17 cellular contexts compared by ENCODE assay signal in genomic region chrX:49175875-49176274, GRCh38. TPM values are rescaled to one million over a fixed set of nuclear protein-coding genes. Genes with fewer than 3 reads are reported as not detected.
A peak's percentile ranks its signal among the peaks of the same experiment; 100 is the strongest.
DNase-seq lines count a peak whose midpoint lies in the region; ATAC-seq and TF ChIP-seq lines count a peak whose summit lies in the region.
"Had no signal": no experiment of that assay in that cellular context is flagged by ENCODE, and none has a peak within 500 bp of the region (broad histone marks: within the 10 kb centered on the region; RNA-seq: fewer than 3 reads in every experiment).

No MANE protein-coding gene starts in this region.

- H2AFZ ChIP-seq in GM23338, result no peak overlapping the region

- H3K4me3 ChIP-seq in Caco-2 (ENCODE audit: low read depth, low read length) (no peak overlapping the region), Panc1 (ENCODE audit: low read depth in 2 of 2, low read length in 2 of 2) (no peak overlapping the region), colonic mucosa (no peak overlapping the region), GM23338 (no peak overlapping the region)

- CTCF ChIA-PET in Caco-2 (lab: Charles Lee) (no interaction called here), Panc1 (lab: Charles Lee) (no interaction called here)

- H3K36me3 Mint-ChIP-seq in Caco-2 (ENCODE audit: insufficient read depth, unreplicated experiment) (peaks cover 22% of the 10 kb centered on the region), mesothelial cell of epicardium (peaks cover 35% of the 10 kb centered on the region), GM23338 (ENCODE audit: low read depth) (peaks cover 31% of the 10 kb centered on the region)
- H3K36me3 Mint-ChIP-seq in stimulated activated naive B cell treated with anti-CD40 and anti-IgM and Interleukin-4, amounts not matched to agents 10 μg/mL and 1 μg/mL and 100 μg/mL, for 72 hours, result peaks cover 35 to 40% of the 10 kb centered on the region in 2 donors

- no peaks in the 10 kb centered on the region for H3K9me2 ChIP-seq in GM23338 (ENCODE audit: insufficient read depth)

- H3K4me3 Mint-ChIP-seq in Caco-2 (ENCODE audit: unreplicated experiment), result no peak overlapping the region
- H3K4me3 Mint-ChIP-seq in stimulated activated naive B cell treated with anti-CD40 and anti-IgM and Interleukin-4, amounts not matched to agents 10 μg/mL and 1 μg/mL and 100 μg/mL, for 72 hours, result no peak overlapping the region
- no peak overlapping the region for H3K4me3 Mint-ChIP-seq in mesothelial cell of epicardium
- H3K4me3 Mint-ChIP-seq in GM23338, result no peak overlapping the region
- H3K4me3 Mint-ChIP-seq: CD8-positive, alpha-beta T cell; HFFc6 had no signal

- H3K36me3 ChIP-seq in Caco-2 (ENCODE audit: control insufficient read depth, insufficient read depth, low read length) (no peaks in the 10 kb centered on the region), Panc1 (ENCODE audit: control insufficient read depth, insufficient read depth, low read length) (peaks cover 4% of the 10 kb centered on the region; the same call in 1 of the 2 replicates), colonic mucosa (no peaks in the 10 kb centered on the region), GM23338 (ENCODE audit: insufficient read depth) (no peaks in the 10 kb centered on the region)
- H3K36me3 ChIP-seq: BE2C had no signal

- no peaks in the 10 kb centered on the region for H3K27me3 ChIP-seq in Caco-2 (replicated peaks; ENCODE audit: control insufficient read depth, insufficient read depth, low read length)
- no peaks in the 10 kb centered on the region for H3K27me3 ChIP-seq in Panc1 (ENCODE audit: control insufficient read depth, insufficient read depth, low read length)
- H3K27me3 ChIP-seq in colonic mucosa, result no peaks in the 10 kb centered on the region
- peaks cover 27% of the 10 kb centered on the region for H3K27me3 ChIP-seq in GM23338 (ENCODE audit: insufficient read depth)
- H3K27me3 ChIP-seq: BE2C had no signal

- BruUV-seq in Caco-2 (replicated peaks; lab: Mats Ljungman, UMichigan) (no TSS peak), Panc1 (replicated peaks; lab: Mats Ljungman, UMichigan) (no TSS peak)

- H3K4me1 ChIP-seq in Caco-2 (no peaks in the 10 kb centered on the region), Panc1 (ENCODE audit: control insufficient read depth, insufficient read depth, low read length) (peaks cover 35% of the 10 kb centered on the region), colonic mucosa (no peaks in the 10 kb centered on the region), GM23338 (ENCODE audit: insufficient read depth) (no peaks in the 10 kb centered on the region)
- H3K4me1 ChIP-seq: BE2C had no signal

- in situ Hi-C loops in Panc1 (cut with HindIII; ENCODE audit: low pct_unique_long_range_greater_than_20kb, low sequenced_read_pairs), result no loop called here

- H3K9me3 Mint-ChIP-seq in Caco-2 (ENCODE audit: unreplicated experiment) (no peaks in the 10 kb centered on the region), mesothelial cell of epicardium (peaks cover 24% of the 10 kb centered on the region), GM23338 (no peaks in the 10 kb centered on the region; the same call in 2 of the 3 replicates)
- H3K9me3 Mint-ChIP-seq in stimulated activated naive B cell treated with anti-CD40 and anti-IgM and Interleukin-4, amounts not matched to agents 10 μg/mL and 1 μg/mL and 100 μg/mL, for 72 hours, result peaks cover 0 to 7% of the 10 kb centered on the region in 2 donors
- H3K9me3 Mint-ChIP-seq: CD8-positive, alpha-beta T cell; HFFc6 had no signal

- H4K20me1 ChIP-seq in GM23338 (replicated peaks; ENCODE audit: insufficient read depth), result no peaks in the 10 kb centered on the region

- H3K27ac ChIP-seq in Panc1 (ENCODE audit: low read length) (no peak overlapping the region), colonic mucosa (peak overlapping the region; percentile 56), GM23338 (ENCODE audit: low read depth) (no peak overlapping the region)

- no peak overlapping the region for H3K9ac ChIP-seq in colonic mucosa (ENCODE audit: low read depth in 2 of 2, low read length in 2 of 2)

- H3F3A ChIP-seq in GM23338 (replicated peaks; ENCODE audit: low read depth), result no peaks in the 10 kb centered on the region

- no peaks in the 10 kb centered on the region for H3K79me2 ChIP-seq in GM23338 (replicated peaks; ENCODE audit: insufficient read depth)

- H3K9me3 ChIP-seq in Caco-2 (no peaks in the 10 kb centered on the region), Panc1 (ENCODE audit: control insufficient read depth, insufficient read depth, low read depth, low read length) (no peaks in the 10 kb centered on the region), colonic mucosa (no peaks in the 10 kb centered on the region)
- H3K9me3 ChIP-seq: BE2C had no signal

- H3K27me3 Mint-ChIP-seq in Caco-2 (ENCODE audit: insufficient read depth, unreplicated experiment) (no peaks in the 10 kb centered on the region), mesothelial cell of epicardium (ENCODE audit: low read depth) (peaks cover 10% of the 10 kb centered on the region), GM23338 (ENCODE audit: insufficient read depth, low read depth, poor library complexity) (peaks cover 15% of the 10 kb centered on the region)
- H3K27me3 Mint-ChIP-seq in stimulated activated naive B cell treated with anti-CD40 and anti-IgM and Interleukin-4, amounts not matched to agents 10 μg/mL and 1 μg/mL and 100 μg/mL, for 72 hours, result no peaks in the 10 kb centered on the region

- H3K4me1 Mint-ChIP-seq in Caco-2 (ENCODE audit: low read depth, unreplicated experiment), result peaks cover 14% of the 10 kb centered on the region
- H3K4me1 Mint-ChIP-seq in stimulated activated naive B cell treated with anti-CD40 and anti-IgM and Interleukin-4, amounts not matched to agents 10 μg/mL and 1 μg/mL and 100 μg/mL, for 72 hours, result peaks cover 20 to 56% of the 10 kb centered on the region in 2 donors
- peaks cover 8% of the 10 kb centered on the region for H3K4me1 Mint-ChIP-seq in mesothelial cell of epicardium
- peaks cover 14% of the 10 kb centered on the region for H3K4me1 Mint-ChIP-seq in GM23338

- POLR2A ChIA-PET in Caco-2 (lab: Charles Lee) (interaction anchor here (0.5 kb wide), 1 partner anchor 217 kb away, joined by 3 read pairs; no protein-coding TSS in a partner anchor), Panc1 (lab: Charles Lee) (no interaction called here)

- DNase-seq in Caco-2, result no peak
- no peak for DNase-seq in Panc1 (ENCODE audit: low read depth, low spot score)
- no peak for DNase-seq in colonic mucosa
- DNase-seq in stimulated activated naive B cell treated with anti-CD40 and anti-IgM and Interleukin-4, amounts not matched to agents 10 μg/mL and 1 μg/mL and 100 μg/mL, for 72 hours, result no peak
- DNase-seq in A172 (ENCODE audit: low spot score), result no peak
- DNase-seq in mesothelial cell of epicardium (ENCODE audit: low spot score in 2 of 2, unreplicated experiment in 2 of 2), result no peak
- DNase-seq in GM23338 (ENCODE audit: low spot score), result no peak
- DNase-seq: ACHN; CD8-positive, alpha-beta T cell; GF-D8; HFFc6; Kasumi-1; NCI-H1417 treated with DMSO at 0.1 percent for 48 hours; NCI-H2029; NCI-H510A; SIG-M5 had no signal

- H3K27ac Mint-ChIP-seq in Caco-2 (ENCODE audit: unreplicated experiment) (peak overlapping the region; percentile 55), mesothelial cell of epicardium (no peak overlapping the region), GM23338 (no peak overlapping the region)
- peak overlapping the region; percentile 43 for H3K27ac Mint-ChIP-seq in stimulated activated naive B cell treated with anti-CD40 and anti-IgM and Interleukin-4, amounts not matched to agents 10 μg/mL and 1 μg/mL and 100 μg/mL, for 72 hours
- H3K27ac Mint-ChIP-seq: CD8-positive, alpha-beta T cell; HFFc6 had no signal

- H3K4me2 ChIP-seq in GM23338, result no peak overlapping the region

- ATAC-seq in Panc1 (no peak), GM23338 (no peak)
- no peak for ATAC-seq in stimulated activated naive B cell treated with anti-CD40 and anti-IgM and Interleukin-4, amounts not matched to agents 10 μg/mL and 1 μg/mL and 100 μg/mL, for 72 hours (replicated peaks)
- ATAC-seq: CD8-positive, alpha-beta T cell had no signal

- intact Hi-C loops in Caco-2 (cut with micrococcal nuclease; ENCODE audit: unreplicated experiment), result loop anchor here (10.0 kb wide), 1 partner anchor 59 kb away; the partner anchor contains the start of genes CACNA1F and CCDC22
- intact Hi-C loops in Panc1 (cut with micrococcal nuclease; ENCODE audit: unreplicated experiment), result no loop called here
- intact Hi-C loops in colonic mucosa (cut with DNase I), result no loop called here

- no peak for TF ChIP-seq CTCF in Caco-2 (IDR thresholded peaks at IDR 0.05; ENCODE audit: insufficient read depth in 1 of 2, low read depth in 1 of 2, low read length in 1 of 2, severe bottlenecking in 1 of 2, unreplicated experiment in 1 of 2)
- TF ChIP-seq CTCF in Panc1 (IDR thresholded peaks at IDR 0.05), result 0 out of 2 replicates have a peak, but pooled peaks have one; percentile 0
- no peak for TF ChIP-seq CTCF in colonic mucosa (IDR thresholded peaks at IDR 0.05)
- TF ChIP-seq CTCF in mesothelial cell of epicardium (IDR thresholded peaks at IDR 0.05; ENCODE audit: unreplicated experiment), result no peak
- no peak for TF ChIP-seq CTCF in GM23338 (conservative IDR thresholded peaks at IDR 0.05; ENCODE audit: low read depth in 2 of 2)

RNA-seq across cellular contexts. Expression of gene PLP2, which starts 4.2 kb away (rescaled TPM):
- 54.2 and 73.9 TPM in 2 replicates for total RNA-seq in Caco-2 (2022)
- 293 TPM for total RNA-seq in Panc1 (2021; ENCODE audit: unreplicated experiment)
- polyA plus RNA-seq in Panc1 (2012; ENCODE audit: insufficient read length), result 305 TPM
- total RNA-seq in colonic mucosa, result 100 to 1,000 TPM; 157 to 227 TPM
- 70.3 and 80.8 TPM in 2 replicates for total RNA-seq in A172 (2014; rRNA removed; shearing (Covaris generic))
- 37.5 to 38.1 TPM (median 37.8 TPM) in 3 replicates for total RNA-seq in mesothelial cell of epicardium
- 1.6 and 3.4 TPM in 2 replicates for total RNA-seq in GM23338 (2014; rRNA removed; shearing (Covaris generic))
- 9.5 and 10.1 TPM in 2 replicates for polyA plus RNA-seq in GM23338 (2016; fragmentation: Nextera tagmentation; extraction: Ambion mirVana)

RNA-seq across cellular contexts. Expression of gene PRICKLE3, which starts 10.3 kb away (rescaled TPM):
- total RNA-seq in Caco-2 (2022) (8.4 and 10.9 TPM in 2 replicates), Panc1 (2021; ENCODE audit: unreplicated experiment) (40.1 TPM), colonic mucosa (10 to 100 TPM; 16.7 to 25.5 TPM), mesothelial cell of epicardium (11.9 to 13.5 TPM (median 13.4 TPM) in 3 replicates)
- 53.3 TPM for polyA plus RNA-seq in Panc1 (2012; ENCODE audit: insufficient read length)
- total RNA-seq in A172 (2014; rRNA removed; shearing (Covaris generic)), result 2.8 and 2.9 TPM in 2 replicates
- 13.7 and 21.4 TPM in 2 replicates for total RNA-seq in GM23338 (2014; rRNA removed; shearing (Covaris generic))
- polyA plus RNA-seq in GM23338 (2016; fragmentation: Nextera tagmentation; extraction: Ambion mirVana), result 4.7 and 5.2 TPM in 2 replicates

RNA-seq across cellular contexts. Expression of gene MAGIX, which starts 13.3 kb away (rescaled TPM):
- 1.5 and 2.1 TPM in 2 replicates for total RNA-seq in Caco-2 (2022)
- 3.8 TPM for total RNA-seq in Panc1 (2021; ENCODE audit: unreplicated experiment)
- 5.1 TPM for polyA plus RNA-seq in Panc1 (2012; ENCODE audit: insufficient read length)
- total RNA-seq in colonic mucosa, result 10 to 100 TPM in 1 of 2 donors, 1 to 10 TPM in 1; 4.3 to 14.7 TPM
- 0.36 and 1.8 TPM in 2 replicates for total RNA-seq in A172 (2014; rRNA removed; shearing (Covaris generic))
- 6.3 to 7.1 TPM (median 6.4 TPM) in 3 replicates for total RNA-seq in mesothelial cell of epicardium
- 0.83 and 2.1 TPM in 2 replicates for total RNA-seq in GM23338 (2014; rRNA removed; shearing (Covaris generic))
- polyA plus RNA-seq in GM23338 (2016; fragmentation: Nextera tagmentation; extraction: Ambion mirVana), result 0.66 and 1.6 TPM in 2 replicates

RNA-seq across cellular contexts. Expression of gene SYP, which starts 24.1 kb away (rescaled TPM):
- 18.3 and 23.3 TPM in 2 replicates for total RNA-seq in Caco-2 (2022)
- total RNA-seq in Panc1 (2021; ENCODE audit: unreplicated experiment), result 12.4 TPM
- 19.9 TPM for polyA plus RNA-seq in Panc1 (2012; ENCODE audit: insufficient read length)
- total RNA-seq in colonic mucosa, result 1 to 10 TPM; 6.4 to 7.4 TPM
- 0.05 and 0.48 TPM in 2 replicates for total RNA-seq in A172 (2014; rRNA removed; shearing (Covaris generic))
- total RNA-seq in mesothelial cell of epicardium, result 0.27 to 0.33 TPM (median 0.32 TPM) in 3 replicates
- 7.3 and 9.1 TPM in 2 replicates for total RNA-seq in GM23338 (2014; rRNA removed; shearing (Covaris generic))
- 2.5 and 3.7 TPM in 2 replicates for polyA plus RNA-seq in GM23338 (2016; fragmentation: Nextera tagmentation; extraction: Ambion mirVana)

RNA-seq across cellular contexts. Expression of gene GPKOW, which starts 52.3 kb away (rescaled TPM):
- total RNA-seq in Caco-2 (2022), result 25.4 and 25.6 TPM in 2 replicates
- 28.0 TPM for total RNA-seq in Panc1 (2021; ENCODE audit: unreplicated experiment)
- 38.7 TPM for polyA plus RNA-seq in Panc1 (2012; ENCODE audit: insufficient read length)
- total RNA-seq in colonic mucosa, result 10 to 100 TPM; 25.0 to 27.6 TPM
- total RNA-seq in A172 (2014; rRNA removed; shearing (Covaris generic)), result 41.9 and 42.4 TPM in 2 replicates
- 16.4 to 18.2 TPM (median 17.2 TPM) in 3 replicates for total RNA-seq in mesothelial cell of epicardium
- 15.1 and 22.9 TPM in 2 replicates for total RNA-seq in GM23338 (2014; rRNA removed; shearing (Covaris generic))
- polyA plus RNA-seq in GM23338 (2016; fragmentation: Nextera tagmentation; extraction: Ambion mirVana), result 8.1 and 9.5 TPM in 2 replicates

Comparison
In these comparisons a context has a peak if more than half of its experiments do, and no peak if none do; other contexts are left out.
1. H3K27ac Mint-ChIP-seq: peak in Caco-2 (single experiment) and stimulated activated naive B cell treated with anti-CD40 and anti-IgM and Interleukin-4, amounts not matched to agents 10 μg/mL and 1 μg/mL and 100 μg/mL, for 72 hours (single experiment); none in mesothelial cell of epicardium (single experiment) and GM23338 (single experiment).